In the genomic region with DNA sequence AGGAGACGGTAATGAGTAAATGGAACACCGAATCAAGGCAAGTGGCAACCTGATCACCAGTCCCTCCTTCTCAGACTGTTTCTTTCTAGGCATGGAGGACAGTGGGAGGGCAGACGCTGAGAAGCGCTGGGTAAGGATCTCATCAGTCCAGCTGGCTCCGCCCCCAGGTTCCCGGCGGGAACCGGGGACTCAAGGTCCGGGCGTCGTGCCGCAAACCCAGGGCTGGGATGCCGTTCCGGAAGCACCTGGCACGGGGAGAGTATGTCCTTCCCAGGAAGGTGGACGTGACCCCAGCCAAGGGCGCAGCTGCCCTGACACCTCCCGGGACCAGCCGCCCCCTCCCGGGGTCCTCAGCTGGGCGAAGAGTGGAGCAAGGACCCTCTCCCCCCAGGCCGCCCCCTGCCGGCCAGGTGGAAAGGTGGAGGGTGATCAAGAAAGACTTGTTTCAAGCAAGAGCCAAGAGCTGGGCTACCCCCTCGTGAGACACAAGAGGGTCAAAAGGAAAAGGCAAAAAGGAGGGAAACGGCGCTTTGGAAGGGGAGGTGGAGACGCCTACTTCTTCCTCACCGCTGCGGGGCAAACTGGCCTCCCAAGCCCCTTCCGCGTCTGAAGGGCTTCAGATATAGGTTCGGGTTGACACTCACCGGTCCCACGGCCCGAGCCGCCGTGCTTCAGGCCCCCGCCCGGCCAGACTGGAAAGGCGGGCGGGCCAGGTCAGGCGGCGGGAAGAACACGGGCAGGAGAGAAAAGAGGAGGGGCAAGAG, we compare ENCODE assay signal across 1 cellular context.
A peak's percentile ranks its signal among the peaks of the same experiment; 100 is the strongest.
TF ChIP-seq lines count a peak whose summit lies in the region.

Gene MYO19, minus strand, starts transcription at position 752 of the 764 bp plus-strand sequence. CDS start 2,330 bp downstream, outside the sequence.

TF ChIP-seq in HepG2, 621 proteins besides CTCF, POLR2A, EP300 and RAD21 (continued from another document and continues in another):
- TF ChIP-seq ZBTB4 (CRISPR knock-in tag; IDR thresholded peaks at IDR 0.05; ENCODE audit: borderline replicate concordance): peak; percentile 58; the same call in 1 of the 2 replicates
- TF ChIP-seq SNAPC4 (CRISPR knock-in tag; IDR thresholded peaks at IDR 0.05): no peak
- no peak for TF ChIP-seq ISL2 (CRISPR knock-in tag; IDR thresholded peaks at IDR 0.05)
- TF ChIP-seq STAG1 (CRISPR knock-in tag; IDR thresholded peaks at IDR 0.05): no peak
- no peak for TF ChIP-seq TMF1 (CRISPR knock-in tag; IDR thresholded peaks at IDR 0.05; ENCODE audit: low read depth)
- TF ChIP-seq ZNF234 (CRISPR knock-in tag; conservative IDR thresholded peaks at IDR 0.05): no peak
- TF ChIP-seq PRDM4 (CRISPR knock-in tag; IDR thresholded peaks at IDR 0.05; ENCODE audit: borderline replicate concordance): no peak
- TF ChIP-seq MTA3 (CRISPR knock-in tag; IDR thresholded peaks at IDR 0.05): no peak
- no peak for TF ChIP-seq ZNF207 (IDR thresholded peaks at IDR 0.05; ENCODE audit: borderline replicate concordance)
- no peak for TF ChIP-seq SMARCC2 (IDR thresholded peaks at IDR 0.05)
- TF ChIP-seq ZNF12 (CRISPR knock-in tag; IDR thresholded peaks at IDR 0.05): no peak
- no peak for TF ChIP-seq HMG20A (CRISPR knock-in tag; IDR thresholded peaks at IDR 0.05; ENCODE audit: borderline replicate concordance)
- TF ChIP-seq, protein P1, sequence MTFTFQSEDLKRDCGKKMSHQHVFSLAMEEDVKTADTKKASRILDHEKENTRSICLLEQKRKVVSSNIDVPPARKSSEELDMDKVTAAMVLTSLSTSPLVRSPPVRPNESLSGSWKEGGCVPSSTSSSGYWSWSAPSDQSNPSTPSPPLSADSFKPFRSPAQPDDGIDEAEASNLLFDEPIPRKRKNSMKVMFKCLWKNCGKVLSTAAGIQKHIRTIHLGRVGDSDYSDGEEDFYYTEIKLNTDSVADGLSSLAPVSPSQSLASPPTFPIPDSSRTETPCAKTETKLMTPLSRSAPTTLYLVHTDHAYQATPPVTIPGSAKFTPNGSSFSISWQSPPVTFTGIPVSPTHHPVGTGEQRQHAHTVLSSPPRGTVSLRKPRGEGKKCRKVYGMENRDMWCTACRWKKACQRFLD (CRISPR knock-in tag; IDR thresholded peaks at IDR 0.05; ENCODE audit: borderline replicate concordance): no peak
- TF ChIP-seq NRL (CRISPR knock-in tag; IDR thresholded peaks at IDR 0.05; ENCODE audit: borderline replicate concordance): no peak
- no peak for TF ChIP-seq ZNF124 (CRISPR knock-in tag; IDR thresholded peaks at IDR 0.05)
- TF ChIP-seq, protein P2, sequence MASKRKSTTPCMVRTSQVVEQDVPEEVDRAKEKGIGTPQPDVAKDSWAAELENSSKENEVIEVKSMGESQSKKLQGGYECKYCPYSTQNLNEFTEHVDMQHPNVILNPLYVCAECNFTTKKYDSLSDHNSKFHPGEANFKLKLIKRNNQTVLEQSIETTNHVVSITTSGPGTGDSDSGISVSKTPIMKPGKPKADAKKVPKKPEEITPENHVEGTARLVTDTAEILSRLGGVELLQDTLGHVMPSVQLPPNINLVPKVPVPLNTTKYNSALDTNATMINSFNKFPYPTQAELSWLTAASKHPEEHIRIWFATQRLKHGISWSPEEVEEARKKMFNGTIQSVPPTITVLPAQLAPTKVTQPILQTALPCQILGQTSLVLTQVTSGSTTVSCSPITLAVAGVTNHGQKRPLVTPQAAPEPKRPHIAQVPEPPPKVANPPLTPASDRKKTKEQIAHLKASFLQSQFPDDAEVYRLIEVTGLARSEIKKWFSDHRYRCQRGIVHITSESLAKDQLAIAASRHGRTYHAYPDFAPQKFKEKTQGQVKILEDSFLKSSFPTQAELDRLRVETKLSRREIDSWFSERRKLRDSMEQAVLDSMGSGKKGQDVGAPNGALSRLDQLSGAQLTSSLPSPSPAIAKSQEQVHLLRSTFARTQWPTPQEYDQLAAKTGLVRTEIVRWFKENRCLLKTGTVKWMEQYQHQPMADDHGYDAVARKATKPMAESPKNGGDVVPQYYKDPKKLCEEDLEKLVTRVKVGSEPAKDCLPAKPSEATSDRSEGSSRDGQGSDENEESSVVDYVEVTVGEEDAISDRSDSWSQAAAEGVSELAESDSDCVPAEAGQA (IDR thresholded peaks at IDR 0.05; ENCODE audit: low read depth): no peak
- TF ChIP-seq, protein P2 (CRISPR knock-in tag; IDR thresholded peaks at IDR 0.05; ENCODE audit: borderline replicate concordance): no peak
- TF ChIP-seq SIX1 (CRISPR knock-in tag; IDR thresholded peaks at IDR 0.05; ENCODE audit: borderline replicate concordance): no peak
- no peak for TF ChIP-seq ESRRA (CRISPR knock-in tag; IDR thresholded peaks at IDR 0.05; ENCODE audit: low read depth)
- TF ChIP-seq TCF12 (IDR thresholded peaks at IDR 0.05): no peak
- no peak for TF ChIP-seq TCF12 (CRISPR knock-in tag; IDR thresholded peaks at IDR 0.05)
- no peak for TF ChIP-seq NFRKB (IDR thresholded peaks at IDR 0.05)
- no peak for TF ChIP-seq RBFOX2 (IDR thresholded peaks at IDR 0.05; ENCODE audit: low read depth, low read length)
- TF ChIP-seq KDM1A (CRISPR knock-in tag; IDR thresholded peaks at IDR 0.05): no peak
- TF ChIP-seq ZBED4 (CRISPR knock-in tag; IDR thresholded peaks at IDR 0.05; ENCODE audit: borderline replicate concordance): 0 out of 2 replicates have a peak, but pooled peaks have one; percentile 16
- no peak for TF ChIP-seq KDM3A (CRISPR knock-in tag; IDR thresholded peaks at IDR 0.05; ENCODE audit: low read depth)
- no peak for TF ChIP-seq NBN (conservative IDR thresholded peaks at IDR 0.05)
- no peak for TF ChIP-seq ELF4 (CRISPR knock-in tag; IDR thresholded peaks at IDR 0.05; ENCODE audit: borderline replicate concordance)
- no peak for TF ChIP-seq ZNF256 (CRISPR knock-in tag; conservative IDR thresholded peaks at IDR 0.05)
- TF ChIP-seq ZNF547 (CRISPR knock-in tag; IDR thresholded peaks at IDR 0.05): no peak; the same call in 1 of the 2 replicates
- peak; percentile 13; the same call in 1 of the 2 replicates for TF ChIP-seq IRF2 (CRISPR knock-in tag; IDR thresholded peaks at IDR 0.05)
